ENCODE assay signal across 19 cellular contexts in the genomic region with DNA sequence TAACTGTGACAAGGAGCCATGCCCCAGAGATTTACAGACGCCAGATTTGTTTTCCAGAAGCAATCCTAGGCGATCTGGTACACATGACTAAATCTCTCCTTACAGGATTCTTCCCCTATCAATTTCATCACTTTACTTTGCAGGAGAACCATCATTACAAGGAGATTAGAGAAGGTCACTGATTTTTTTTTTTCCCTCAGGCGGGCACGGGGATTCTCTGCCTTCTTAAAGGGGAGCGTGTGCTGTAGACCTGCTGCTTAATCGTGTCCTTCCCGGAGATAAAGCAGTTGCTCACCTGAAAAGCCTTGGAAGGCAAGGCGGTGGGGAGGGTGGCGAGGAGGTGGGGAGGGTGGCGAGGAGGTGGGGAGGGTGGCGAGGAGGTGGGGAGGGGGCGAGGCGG. TPM values are rescaled to one million over a fixed set of nuclear protein-coding genes. Genes with fewer than 3 reads are reported as not detected.
"Had no signal": no experiment of that assay in that cellular context is flagged by ENCODE, and none has a peak within 500 bp of the region (broad histone marks: within the 10 kb centered on the region; RNA-seq: fewer than 3 reads in every experiment).

No MANE protein-coding gene starts in this region.

- H3K4me3 ChIP-seq: heart left ventricle, left lung, right atrium auricular region, skin epidermis had no signal

- H3K9me3 Mint-ChIP-seq: activated CD4-positive, alpha-beta T cell treated with anti-CD3 and anti-CD28 coated beads, Interleukin-2, amount 10 ng/mL, durations not matched to agents 7 days and 5 days; activated T-helper 1 cell treated with anti-CD3 and anti-CD28 coated beads, Interleukin-12 subunit alpha, Interleukin-12 subunit beta, Interleukin-2, Interleukin-4 antibody, amounts not matched to agents 30 ng/mL and 10 ng/mL and 1 ng/mL, durations not matched to agents 14 hours and 24 hours and 36 hours; dendritic cell treated with granulocyte-macrophage colony-stimulating factor and Interleukin-4, amounts not matched to agents 40 ng/mL and 50 ng/mL, for 4 days; type B pancreatic cell had no signal

- H3K4me3 Mint-ChIP-seq: activated CD4-positive, alpha-beta T cell treated with anti-CD3 and anti-CD28 coated beads, Interleukin-2, amount 10 ng/mL, durations not matched to agents 7 days and 5 days; activated T-helper 1 cell treated with anti-CD3 and anti-CD28 coated beads, Interleukin-12 subunit alpha, Interleukin-12 subunit beta, Interleukin-2, Interleukin-4 antibody, amounts not matched to agents 30 ng/mL and 10 ng/mL and 1 ng/mL, durations not matched to agents 14 hours and 24 hours and 36 hours; dendritic cell treated with granulocyte-macrophage colony-stimulating factor and Interleukin-4, amounts not matched to agents 40 ng/mL and 50 ng/mL, for 4 days; naive thymus-derived CD4-positive, alpha-beta T cell; type B pancreatic cell had no signal

- H3K36me3 Mint-ChIP-seq: naive thymus-derived CD4-positive, alpha-beta T cell; type B pancreatic cell had no signal

- H3K27me3 Mint-ChIP-seq: dendritic cell treated with granulocyte-macrophage colony-stimulating factor and Interleukin-4, amounts not matched to agents 40 ng/mL and 50 ng/mL, for 4 days; type B pancreatic cell had no signal

- H3K27me3 ChIP-seq: left lung, right atrium auricular region had no signal

- H3K4me1 ChIP-seq: heart left ventricle, left lung, right atrium auricular region had no signal

- H3K4me1 Mint-ChIP-seq: activated CD4-positive, alpha-beta T cell treated with anti-CD3 and anti-CD28 coated beads, Interleukin-2, amount 10 ng/mL, durations not matched to agents 7 days and 5 days; naive thymus-derived CD4-positive, alpha-beta T cell had no signal

- H3K27ac ChIP-seq: heart left ventricle, left lung, right atrium auricular region, skin epidermis had no signal

- H3K27ac Mint-ChIP-seq: activated CD4-positive, alpha-beta T cell treated with anti-CD3 and anti-CD28 coated beads, Interleukin-2, amount 10 ng/mL, durations not matched to agents 7 days and 5 days; activated T-helper 1 cell treated with anti-CD3 and anti-CD28 coated beads, Interleukin-12 subunit alpha, Interleukin-12 subunit beta, Interleukin-2, Interleukin-4 antibody, amounts not matched to agents 30 ng/mL and 10 ng/mL and 1 ng/mL, durations not matched to agents 14 hours and 24 hours and 36 hours; dendritic cell treated with granulocyte-macrophage colony-stimulating factor and Interleukin-4, amounts not matched to agents 40 ng/mL and 50 ng/mL, for 4 days; naive thymus-derived CD4-positive, alpha-beta T cell; type B pancreatic cell had no signal

- H3K9me3 ChIP-seq: heart left ventricle, left lung, right atrium auricular region had no signal

- DNase-seq: activated CD4-positive, alpha-beta T cell treated with anti-CD3 and anti-CD28 coated beads, Interleukin-2, amount 10 ng/mL, durations not matched to agents 7 days and 5 days; activated CD4-positive, CD25-positive, alpha-beta regulatory T cell; activated CD8-positive, alpha-beta memory T cell treated with anti-CD3 and anti-CD28 coated beads for 24 hours; cerebellar nuclear complex; effector memory CD4-positive, alpha-beta T cell; foreskin melanocyte; heart left ventricle; left lung; naive thymus-derived CD4-positive, alpha-beta T cell; posterior cingulate gyrus; stimulated activated CD4-positive, alpha-beta T cell treated with anti-CD3 and anti-CD28 coated beads, Interleukin-15, amount 100 ng/mL, for 24 hours; stimulated activated CD4-positive, alpha-beta T cell treated with anti-CD3 and anti-CD28 coated beads, Interleukin-4, amount 100 ng/mL, for 1 hour; stimulated activated naive CD4-positive, alpha-beta T cell had no signal

- H3K36me3 ChIP-seq: heart left ventricle, left lung, right atrium auricular region had no signal

- ATAC-seq: heart left ventricle; left lung; naive thymus-derived CD4-positive, alpha-beta T cell had no signal

RNA-seq across cellular contexts. Expression of a gene that starts 14.4 kb away (rescaled TPM):
- total RNA-seq: activated CD4-positive, alpha-beta T cell treated with anti-CD3 and anti-CD28 coated beads, Interleukin-2, amount 10 ng/mL, durations not matched to agents 7 days and 5 days; activated T-helper 1 cell treated with anti-CD3 and anti-CD28 coated beads, Interleukin-12 subunit alpha, Interleukin-12 subunit beta, Interleukin-2, Interleukin-4 antibody, amounts not matched to agents 30 ng/mL and 10 ng/mL and 1 ng/mL, durations not matched to agents 14 hours and 24 hours and 36 hours; naive thymus-derived CD4-positive, alpha-beta T cell; T-helper 2 cell treated with Interferon-gamma antibody and Interleukin-4, amounts not matched to agents 100 ng/mL and 5 ng/mL, for 36 hours had no signal
- polyA plus RNA-seq: naive thymus-derived CD4-positive, alpha-beta T cell had no signal
